ENCODE assay signal across 28 cellular contexts in genomic region chr3:144915202-144915601, GRCh38.
"Had no signal": no experiment of that assay in that cellular context is flagged by ENCODE, and none has a peak within 500 bp of the region (broad histone marks: within the 10 kb centered on the region; RNA-seq: fewer than 3 reads in every experiment).

No MANE protein-coding gene starts in this region.

- H3K4me1 Mint-ChIP-seq: activated B cell treated with CpG ODN at 0.5 μM for 24 hours; activated CD4-positive, alpha-beta memory T cell treated with anti-CD3 and anti-CD28 coated beads, Interleukin-2, amount 10 ng/mL, durations not matched to agents 7 days and 5 days; activated naive CD4-positive, alpha-beta T cell treated with anti-CD3 and anti-CD28 coated beads, Interleukin-2, amount 10 ng/mL, durations not matched to agents 7 days and 5 days; activated naive CD8-positive, alpha-beta T cell treated with anti-CD3 and anti-CD28 coated beads for 36 hours had no signal

- H3K27me3 Mint-ChIP-seq: activated B cell treated with CpG ODN at 0.5 μM for 24 hours; activated CD4-positive, alpha-beta memory T cell treated with anti-CD3 and anti-CD28 coated beads, Interleukin-2, amount 10 ng/mL, durations not matched to agents 7 days and 5 days; activated naive CD4-positive, alpha-beta T cell treated with anti-CD3 and anti-CD28 coated beads, Interleukin-2, amount 10 ng/mL, durations not matched to agents 7 days and 5 days; activated naive CD8-positive, alpha-beta T cell treated with anti-CD3 and anti-CD28 coated beads for 36 hours had no signal

- H3K36me3 ChIP-seq: brain microvascular endothelial cell, cardiac muscle cell, MG63, Peyer's patch, SJCRH30 had no signal

- H3K9me2 ChIP-seq: SK-N-SH had no signal

- H3K9me3 ChIP-seq: MG63, Peyer's patch, SJCRH30, SK-N-SH had no signal

- H3K4me3 ChIP-seq: cardiac muscle cell, MG63, Peyer's patch, SJCRH30 had no signal

- DNase-seq: activated B cell treated with CpG ODN at 0.5 μM for 24 hours; activated CD4-positive, alpha-beta memory T cell treated with anti-CD3 and anti-CD28 coated beads, Interleukin-2, amount 10 ng/mL, durations not matched to agents 7 days and 5 days; activated CD4-positive, alpha-beta T cell treated with anti-CD3 and anti-CD28 coated beads for 1 hour; activated CD4-positive, alpha-beta T cell treated with anti-CD3 and anti-CD28 coated beads, Interleukin-2, amount 50 U/mL, for 1 hour; activated gamma-delta T cell treated with Interleukin-2 at 50 U/mL for 16 hours; activated naive CD4-positive, alpha-beta T cell treated with anti-CD3 and anti-CD28 coated beads, Interleukin-2, amount 10 ng/mL, durations not matched to agents 7 days and 5 days; activated naive CD8-positive, alpha-beta T cell treated with anti-CD3 and anti-CD28 coated beads for 36 hours; activated T-cell treated with anti-CD3 and anti-CD28 coated beads for 4 hours; activated T-cell treated with anti-CD3 and anti-CD28 coated beads, Interleukin-2, amount 50 U/mL, for 48 hours; brain microvascular endothelial cell; MG63; MV-4-11; NCI-H1092 treated with DMSO at 0.1 percent for 48 hours; NCI-H1417 treated with DMSO at 0.1 percent for 48 hours; NCI-H1694 treated with DMSO at 0.1 percent for 48 hours; NCI-H2029 treated with DMSO at 0.1 percent for 48 hours; NCI-H2171; NCI-H226; NCI-H526; NCI-H774; Peyer's patch; Right ventricle myocardium superior; SJCRH30; SK-N-SH; T-helper 1 cell had no signal

- H3K36me3 Mint-ChIP-seq: activated naive CD4-positive, alpha-beta T cell treated with anti-CD3 and anti-CD28 coated beads, Interleukin-2, amount 10 ng/mL, durations not matched to agents 7 days and 5 days; activated naive CD8-positive, alpha-beta T cell treated with anti-CD3 and anti-CD28 coated beads for 36 hours had no signal

- H3K9me3 Mint-ChIP-seq: activated naive CD4-positive, alpha-beta T cell treated with anti-CD3 and anti-CD28 coated beads, Interleukin-2, amount 10 ng/mL, durations not matched to agents 7 days and 5 days; activated naive CD8-positive, alpha-beta T cell treated with anti-CD3 and anti-CD28 coated beads for 36 hours; activated T-helper 2 cell treated with anti-CD3 and anti-CD28 coated beads, Interferon-gamma antibody, Interleukin-2, Interleukin-4, amounts not matched to agents 10 μg/mL and 5 μg/mL and 100 μg/mL, durations not matched to agents 14 hours and 24 hours and 36 hours had no signal

- H3K9ac ChIP-seq: SK-N-SH had no signal

- H3K4me2 ChIP-seq: SK-N-SH had no signal

- H3K4me1 ChIP-seq: Peyer's patch, SJCRH30 had no signal

- H3K4me3 Mint-ChIP-seq: activated B cell treated with CpG ODN at 0.5 μM for 24 hours; activated CD4-positive, alpha-beta memory T cell treated with anti-CD3 and anti-CD28 coated beads, Interleukin-2, amount 10 ng/mL, durations not matched to agents 7 days and 5 days; activated naive CD4-positive, alpha-beta T cell treated with anti-CD3 and anti-CD28 coated beads, Interleukin-2, amount 10 ng/mL, durations not matched to agents 7 days and 5 days; activated naive CD8-positive, alpha-beta T cell treated with anti-CD3 and anti-CD28 coated beads for 36 hours had no signal

- H3K27ac Mint-ChIP-seq: activated B cell treated with CpG ODN at 0.5 μM for 24 hours; activated CD4-positive, alpha-beta memory T cell treated with anti-CD3 and anti-CD28 coated beads, Interleukin-2, amount 10 ng/mL, durations not matched to agents 7 days and 5 days; activated naive CD4-positive, alpha-beta T cell treated with anti-CD3 and anti-CD28 coated beads, Interleukin-2, amount 10 ng/mL, durations not matched to agents 7 days and 5 days; activated naive CD8-positive, alpha-beta T cell treated with anti-CD3 and anti-CD28 coated beads for 36 hours; activated T-helper 2 cell treated with anti-CD3 and anti-CD28 coated beads, Interferon-gamma antibody, Interleukin-2, Interleukin-4, amounts not matched to agents 10 μg/mL and 5 μg/mL and 100 μg/mL, durations not matched to agents 14 hours and 24 hours and 36 hours had no signal

- H3K27ac ChIP-seq: brain microvascular endothelial cell, cardiac muscle cell, Peyer's patch, RWPE1, SJCRH30 had no signal

- H3K27me3 ChIP-seq: brain microvascular endothelial cell, cardiac muscle cell, MG63, Peyer's patch, SJCRH30 had no signal
